ENCODE assay signal across 11 cellular contexts in the genomic region with DNA sequence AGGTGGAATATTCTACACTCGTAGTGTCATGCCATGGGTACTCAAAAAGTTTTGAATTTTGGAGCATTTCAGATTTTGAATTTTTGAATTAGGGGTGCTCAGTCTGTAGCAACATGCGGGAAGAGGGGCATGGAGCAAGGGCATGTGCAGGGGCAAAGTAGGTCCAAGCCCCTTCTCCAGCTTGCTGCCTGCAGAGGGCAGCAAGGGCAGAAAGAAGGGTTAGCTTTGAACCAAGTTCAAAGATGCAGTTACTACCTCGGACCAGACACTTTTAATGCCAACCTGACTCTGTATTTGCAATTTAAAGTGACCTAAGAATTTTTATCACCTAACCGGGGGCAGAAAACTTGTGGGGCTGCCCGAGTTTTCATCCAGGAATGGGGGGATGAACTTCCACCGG.
DNase-seq lines count a peak whose midpoint lies in the region; ATAC-seq, FAIRE-seq and TF ChIP-seq lines count a peak whose summit lies in the region.
"Had no signal": no experiment of that assay in that cellular context is flagged by ENCODE, and none has a peak within 500 bp of the region (broad histone marks: within the 10 kb centered on the region; RNA-seq: fewer than 3 reads in every experiment).

No MANE protein-coding gene starts in this region.

- no peaks in the 10 kb centered on the region for H3K36me3 Mint-ChIP-seq in WTC11
- H3K36me3 Mint-ChIP-seq: naive B cell had no signal

- WGBS in lung, 2 donors, result 68 to 72% methylated on average over 6 of the region's 6 CpGs
- WGBS in small intestine, 3 donors, result 30 to 58% (median 42%) methylated on average over 6 of the region's 6 CpGs

- peaks cover 29% of the 10 kb centered on the region for H3K4me1 Mint-ChIP-seq in WTC11

- CTCF ChIA-PET in BJ (lab: Yijun Ruan, JAX), result interaction anchor here (1.2 to 2.5 kb wide), 2 partner anchors 12 to 277 kb away, joined by 5 to 6 read pairs; no protein-coding TSS in a partner anchor
- CTCF ChIA-PET in WTC11 (lab: Charles Lee), result interaction anchor here (0.6 to 4.0 kb wide), 17 partner anchors 12 to 298 kb away, joined by 3 to 19 read pairs (median 6); a partner anchor contains a TSS

- H3K9me3 ChIP-seq in lung (ENCODE audit: control insufficient read depth in 2 of 2, insufficient read depth in 1 of 2, low read length in 1 of 2) (no peaks in the 10 kb centered on the region), small intestine (ENCODE audit: control insufficient read depth, low read depth) (no peaks in the 10 kb centered on the region)
- H3K9me3 ChIP-seq: thyroid gland had no signal

- FAIRE-seq in small intestine (lab: Jason Lieb, UNC), result no peak
- FAIRE-seq: RCC 7860 had no signal

- peak; percentile 35 for TF ChIP-seq CTCF in BJ (IDR thresholded peaks at IDR 0.05; ENCODE audit: insufficient read depth, low read depth, low read length)
- 0 out of 2 replicates have a peak, but pooled peaks have one; percentile 15 for TF ChIP-seq CTCF in GM12874 (IDR thresholded peaks at IDR 0.05; ENCODE audit: insufficient read depth, low read depth, low read length)
- TF ChIP-seq CTCF in WTC11 (IDR thresholded peaks at IDR 0.05), result no peak
- TF ChIP-seq CTCF in lung (IDR thresholded peaks at IDR 0.05; ENCODE audit: control extremely low read depth, extremely low read depth), result no peak
- no peak for TF ChIP-seq CTCF in coronary artery (IDR thresholded peaks at IDR 0.05)

- H3K4me1 ChIP-seq in lung (ENCODE audit: control insufficient read depth in 2 of 2, insufficient read depth in 2 of 2, low read length in 2 of 2), result peaks cover 14 to 18% of the 10 kb centered on the region in 2 donors
- H3K4me1 ChIP-seq in small intestine (ENCODE audit: control insufficient read depth in 2 of 2, insufficient read depth in 1 of 2, low read depth in 1 of 2, low read length in 1 of 2), result no peaks in the 10 kb centered on the region

- peaks cover 16% of the 10 kb centered on the region for H3K27me3 ChIP-seq in BJ (ENCODE audit: control insufficient read depth, insufficient read depth, low read length)
- H3K27me3 ChIP-seq in lung (ENCODE audit: control insufficient read depth, insufficient read depth), result no peaks in the 10 kb centered on the region
- no peaks in the 10 kb centered on the region for H3K27me3 ChIP-seq in small intestine (ENCODE audit: control insufficient read depth in 2 of 2, insufficient read depth in 2 of 2, low read length in 2 of 2)
- H3K27me3 ChIP-seq: thyroid gland had no signal

- POLR2A ChIA-PET in BJ (lab: Charles Lee) (no interaction called here), WTC11 (lab: Charles Lee) (no interaction called here)

- H3K9me3 Mint-ChIP-seq in WTC11, result no peaks in the 10 kb centered on the region

- DNase-seq in BJ (ENCODE audit: low read depth) (no peak), WTC11 (ENCODE audit: low spot score) (no peak), lung (ENCODE audit: low spot score) (peak; percentile 25), coronary artery (ENCODE audit: low spot score) (no peak), small intestine (no peak)
- no peak for DNase-seq in activated CD4-positive, alpha-beta T cell treated with anti-CD3 and anti-CD28 coated beads for 4 hours
- DNase-seq: cerebellar nuclear complex, naive B cell, thyroid gland had no signal

- no peak overlapping the region for H3K27ac ChIP-seq in lung (ENCODE audit: low read depth in 1 of 2, low read length in 1 of 2)
- H3K27ac ChIP-seq in coronary artery, result no peak overlapping the region
- H3K27ac ChIP-seq in small intestine (ENCODE audit: low read depth in 1 of 2, low read length in 1 of 2), result no peak overlapping the region
- H3K27ac ChIP-seq: thyroid gland had no signal

- no peaks in the 10 kb centered on the region for H3K36me3 ChIP-seq in BJ (ENCODE audit: control insufficient read depth, insufficient read depth, low read length)
- H3K36me3 ChIP-seq in lung (ENCODE audit: control insufficient read depth in 2 of 2, insufficient read depth in 2 of 2, low read length in 2 of 2), result no peaks in the 10 kb centered on the region
- H3K36me3 ChIP-seq in small intestine (ENCODE audit: control insufficient read depth in 2 of 2, insufficient read depth in 2 of 2, low read length in 2 of 2), result no peaks in the 10 kb centered on the region
- H3K36me3 ChIP-seq: thyroid gland had no signal

- no peaks in the 10 kb centered on the region; the same call in 1 of the 2 replicates for H3K27me3 Mint-ChIP-seq in WTC11 (ENCODE audit: low read depth)

- H3K4me3 Mint-ChIP-seq in WTC11, result no peak overlapping the region
- H3K4me3 Mint-ChIP-seq: naive B cell had no signal

- H3K27ac Mint-ChIP-seq in WTC11, result no peak overlapping the region

- ATAC-seq in WTC11, result peak; percentile 28; the same call in 1 of the 2 replicates
- no peak for ATAC-seq in lung (ENCODE audit: insufficient read depth, low FRiP score)

- no peak overlapping the region for H3K4me3 ChIP-seq in BJ (ENCODE audit: low read depth, low read length)
- H3K4me3 ChIP-seq in lung, result no peak overlapping the region
- H3K4me3 ChIP-seq in coronary artery, result no peak overlapping the region
- no peak overlapping the region for H3K4me3 ChIP-seq in small intestine (ENCODE audit: low read depth in 1 of 2, low read length in 2 of 2)
- H3K4me3 ChIP-seq: thyroid gland had no signal

TF ChIP-seq in WTC11, 78 proteins besides CTCF, POLR2A, EP300 and RAD21:
- no peak for TF ChIP-seq EMX1 (CRISPR knock-in tag; IDR thresholded peaks at IDR 0.05)
- TF ChIP-seq JUN (CRISPR knock-in tag; IDR thresholded peaks at IDR 0.05), result no peak
- TF ChIP-seq MYBL2 (CRISPR knock-in tag; IDR thresholded peaks at IDR 0.05), result no peak
- TF ChIP-seq, protein P1, sequence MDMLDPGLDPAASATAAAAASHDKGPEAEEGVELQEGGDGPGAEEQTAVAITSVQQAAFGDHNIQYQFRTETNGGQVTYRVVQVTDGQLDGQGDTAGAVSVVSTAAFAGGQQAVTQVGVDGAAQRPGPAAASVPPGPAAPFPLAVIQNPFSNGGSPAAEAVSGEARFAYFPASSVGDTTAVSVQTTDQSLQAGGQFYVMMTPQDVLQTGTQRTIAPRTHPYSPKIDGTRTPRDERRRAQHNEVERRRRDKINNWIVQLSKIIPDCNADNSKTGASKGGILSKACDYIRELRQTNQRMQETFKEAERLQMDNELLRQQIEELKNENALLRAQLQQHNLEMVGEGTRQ (CRISPR knock-in tag; IDR thresholded peaks at IDR 0.05), result no peak
- no peak for TF ChIP-seq TP53 (CRISPR knock-in tag; IDR thresholded peaks at IDR 0.05)
- no peak for TF ChIP-seq ZNF263 (CRISPR knock-in tag; IDR thresholded peaks at IDR 0.05; ENCODE audit: low read depth)
- TF ChIP-seq CBFB (CRISPR knock-in tag; IDR thresholded peaks at IDR 0.05; ENCODE audit: low read depth), result no peak
- TF ChIP-seq, protein P2, sequence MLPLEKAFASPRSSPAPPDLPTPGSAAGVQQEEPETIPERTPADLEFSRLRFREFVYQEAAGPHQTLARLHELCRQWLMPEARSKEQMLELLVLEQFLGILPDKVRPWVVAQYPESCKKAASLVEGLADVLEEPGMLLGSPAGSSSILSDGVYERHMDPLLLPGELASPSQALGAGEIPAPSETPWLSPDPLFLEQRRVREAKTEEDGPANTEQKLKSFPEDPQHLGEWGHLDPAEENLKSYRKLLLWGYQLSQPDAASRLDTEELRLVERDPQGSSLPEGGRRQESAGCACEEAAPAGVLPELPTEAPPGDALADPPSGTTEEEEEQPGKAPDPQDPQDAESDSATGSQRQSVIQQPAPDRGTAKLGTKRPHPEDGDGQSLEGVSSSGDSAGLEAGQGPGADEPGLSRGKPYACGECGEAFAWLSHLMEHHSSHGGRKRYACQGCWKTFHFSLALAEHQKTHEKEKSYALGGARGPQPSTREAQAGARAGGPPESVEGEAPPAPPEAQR (CRISPR knock-in tag; IDR thresholded peaks at IDR 0.05), result no peak

Comparison
In these comparisons a context has a peak if more than half of its experiments do, and no peak if none do; other contexts are left out.
1. CTCF ChIP-seq: peak in BJ (single experiment) and GM12874 (single experiment); none in WTC11 (single experiment), lung (single experiment) and coronary artery (single experiment).